Comparison of ENCODE assay signal across 22 cellular contexts in genomic region chr1:202217516-202217915, GRCh38. TPM values are rescaled to one million over a fixed set of nuclear protein-coding genes. Genes with fewer than 3 reads are reported as not detected.
"Had no signal": no experiment of that assay in that cellular context is flagged by ENCODE, and none has a peak within 500 bp of the region (broad histone marks: within the 10 kb centered on the region; RNA-seq: fewer than 3 reads in every experiment).

No MANE protein-coding gene starts in this region.

- H3K4me3 ChIP-seq: spleen, suprapubic skin, upper lobe of left lung, vagina had no signal

- H3K27me3 ChIP-seq: vagina had no signal

- H3K36me3 ChIP-seq: spleen, suprapubic skin, upper lobe of left lung, vagina had no signal

- H3K9me3 ChIP-seq: spleen, suprapubic skin, upper lobe of left lung, vagina had no signal

- DNase-seq: activated CD4-positive, alpha-beta T cell treated with anti-CD3 and anti-CD28 coated beads for 4 hours; activated CD4-positive, alpha-beta T cell treated with anti-CD3 and anti-CD28 coated beads, Interleukin-2, amount 50 U/mL, for 4 hours; activated effector memory CD4-positive, alpha-beta T cell treated with Interleukin-2 at 50 U/mL for 16 hours; activated naive CD4-positive, alpha-beta T cell treated with anti-CD3 and anti-CD28 coated beads, Interleukin-2, amount 10 ng/mL, durations not matched to agents 7 days and 5 days; activated naive CD8-positive, alpha-beta T cell treated with anti-CD3 and anti-CD28 coated beads, Interleukin-2, amount 10 ng/mL, durations not matched to agents 7 days and 5 days; activated T-cell treated with anti-CD3 and anti-CD28 coated beads for 4 hours; foreskin fibroblast; hippocampal formation; immature natural killer cell; naive thymus-derived CD4-positive, alpha-beta T cell; occipital lobe; posterior cingulate gyrus; right cardiac atrium; spleen; stimulated activated naive CD4-positive, alpha-beta T cell; SW 1271; T-helper 9 cell; upper lobe of left lung had no signal

- H3K27ac ChIP-seq: spleen, suprapubic skin, upper lobe of left lung, vagina, VCaP had no signal

RNA-seq across cellular contexts. Expression of gene LGR6, which starts 23.9 kb away (rescaled TPM):
- total RNA-seq: bronchial epithelial cell had no signal

RNA-seq across cellular contexts. Expression of gene PTPN7, which starts 57.1 kb away (rescaled TPM):
- total RNA-seq: bronchial epithelial cell had no signal
